ENCODE assay signal across 22 cellular contexts in the genomic region with DNA sequence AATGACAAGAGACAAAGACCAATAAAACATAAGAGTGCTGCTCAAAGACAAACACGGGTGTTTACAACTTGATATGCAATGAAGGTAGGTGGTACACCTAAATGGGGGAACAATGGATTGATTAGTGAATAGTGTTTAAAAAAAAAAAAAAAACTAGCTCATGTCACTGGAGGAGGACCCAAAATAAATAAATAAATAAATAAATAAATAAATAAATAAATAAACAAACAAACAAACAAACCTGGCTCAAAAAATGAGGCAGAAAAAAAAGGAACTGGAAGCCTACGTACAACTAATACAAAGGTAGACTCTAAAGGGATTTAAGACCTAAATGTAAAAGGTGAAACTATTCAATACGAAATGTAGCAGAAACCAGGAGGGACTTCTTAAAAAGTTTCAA. TPM values are rescaled to one million over a fixed set of nuclear protein-coding genes. Genes with fewer than 3 reads are reported as not detected.
DNase-seq lines count a peak whose midpoint lies in the region; ATAC-seq and TF ChIP-seq lines count a peak whose summit lies in the region.
"Had no signal": no experiment of that assay in that cellular context is flagged by ENCODE, and none has a peak within 500 bp of the region (broad histone marks: within the 10 kb centered on the region; RNA-seq: fewer than 3 reads in every experiment).

No MANE protein-coding gene starts in this region.

- H3K27ac Mint-ChIP-seq in activated naive CD4-positive, alpha-beta T cell treated with anti-CD3 and anti-CD28 coated beads, Interleukin-2, amount 50 U/mL, for 24 hours: peak overlapping the region; percentile 13
- H3K27ac Mint-ChIP-seq in WTC11 (peak overlapping the region; percentile 75), glutamatergic neuron (ENCODE audit: unreplicated experiment) (peak overlapping the region; percentile 57)
- H3K27ac Mint-ChIP-seq: B cell; CD4-positive, CD25-positive, alpha-beta regulatory T cell; CD8-positive, alpha-beta T cell; GM23338; HFFc6 had no signal

- no peaks in the 10 kb centered on the region for H3K4me1 ChIP-seq in HEK293 (ENCODE audit: control insufficient read depth, insufficient read depth, low read length)
- H3K4me1 ChIP-seq: BLaER1, Caco-2 had no signal

- H3K27ac ChIP-seq in HEK293 (ENCODE audit: extremely low read depth, low read depth, low read length): no peak overlapping the region
- H3K27ac ChIP-seq: BLaER1, C4-2B had no signal

- POLR2A ChIA-PET in HEK293 (lab: Yijun Ruan, JAX) (no interaction called here), WTC11 (lab: Charles Lee) (no interaction called here)

- peaks cover 63% of the 10 kb centered on the region for H3K36me3 Mint-ChIP-seq in activated naive CD4-positive, alpha-beta T cell treated with anti-CD3 and anti-CD28 coated beads, Interleukin-2, amount 50 U/mL, for 24 hours
- H3K36me3 Mint-ChIP-seq in WTC11 (peaks cover 68% of the 10 kb centered on the region), glutamatergic neuron (ENCODE audit: unreplicated experiment) (peaks cover 14% of the 10 kb centered on the region)

- no peaks in the 10 kb centered on the region for H3K27me3 Mint-ChIP-seq in activated naive CD4-positive, alpha-beta T cell treated with anti-CD3 and anti-CD28 coated beads, Interleukin-2, amount 50 U/mL, for 24 hours
- no peaks in the 10 kb centered on the region for H3K27me3 Mint-ChIP-seq in WTC11 (ENCODE audit: low read depth)
- H3K27me3 Mint-ChIP-seq in glutamatergic neuron (ENCODE audit: unreplicated experiment): no peaks in the 10 kb centered on the region
- H3K27me3 Mint-ChIP-seq: B cell; CD4-positive, CD25-positive, alpha-beta regulatory T cell had no signal

- no peak overlapping the region for H3K4me3 ChIP-seq in HEK293 (ENCODE audit: low read depth, low read length)
- H3K4me3 ChIP-seq: BLaER1, GM12878, GM23338 had no signal

- TF ChIP-seq CTCF in HEK293 (tag by site-specific recombination; IDR thresholded peaks at IDR 0.05) (no peak), WTC11 (IDR thresholded peaks at IDR 0.05) (no peak), glutamatergic neuron (IDR thresholded peaks at IDR 0.05; ENCODE audit: partially characterized antibody, unreplicated experiment) (no peak)

- H3K4me1 Mint-ChIP-seq in activated naive CD4-positive, alpha-beta T cell treated with anti-CD3 and anti-CD28 coated beads, Interleukin-2, amount 50 U/mL, for 24 hours: peaks cover 64% of the 10 kb centered on the region
- peaks cover 65% of the 10 kb centered on the region for H3K4me1 Mint-ChIP-seq in WTC11
- H3K4me1 Mint-ChIP-seq in glutamatergic neuron (ENCODE audit: low read depth, unreplicated experiment): peaks cover 8% of the 10 kb centered on the region

- no peaks in the 10 kb centered on the region for H3K9me3 ChIP-seq in HEK293 (ENCODE audit: control insufficient read depth, insufficient read depth, low read depth, low read length)

- no peak overlapping the region for H3K4me3 Mint-ChIP-seq in activated naive CD4-positive, alpha-beta T cell treated with anti-CD3 and anti-CD28 coated beads, Interleukin-2, amount 50 U/mL, for 24 hours
- no peak overlapping the region for H3K4me3 Mint-ChIP-seq in WTC11
- no peak overlapping the region for H3K4me3 Mint-ChIP-seq in glutamatergic neuron (ENCODE audit: unreplicated experiment)
- H3K4me3 Mint-ChIP-seq: B cell; CD4-positive, CD25-positive, alpha-beta regulatory T cell; CD8-positive, alpha-beta T cell; GM23338; H9; HFFc6 had no signal

- peaks cover 63 to 87% of the 10 kb centered on the region in 2 experiments for H3K36me3 ChIP-seq in HEK293 (ENCODE audit: control insufficient read depth in 2 of 2, insufficient read depth in 1 of 2, low read length in 2 of 2)

- CTCF ChIA-PET in HEK293 (lab: Yijun Ruan, JAX) (no interaction called here), WTC11 (lab: Charles Lee) (no interaction called here)

- peaks cover 5% of the 10 kb centered on the region for H3K9me3 Mint-ChIP-seq in activated naive CD4-positive, alpha-beta T cell treated with anti-CD3 and anti-CD28 coated beads, Interleukin-2, amount 50 U/mL, for 24 hours
- peaks cover 12% of the 10 kb centered on the region for H3K9me3 Mint-ChIP-seq in WTC11
- H3K9me3 Mint-ChIP-seq in glutamatergic neuron (ENCODE audit: unreplicated experiment): no peaks in the 10 kb centered on the region
- H3K9me3 Mint-ChIP-seq: GM23338 had no signal

- no peak for ATAC-seq in WTC11
- ATAC-seq in HG03280 (IDR thresholded peaks at IDR 0.05; ENCODE audit: unreplicated experiment): no peak
- ATAC-seq: CD8-positive, alpha-beta T cell; GM12878; GM23338; HCT116 had no signal

- no peak for DNase-seq in activated naive CD4-positive, alpha-beta T cell treated with Interleukin-2 at 50 U/mL for 16 hours
- no peak for DNase-seq in WTC11 (ENCODE audit: low spot score)
- DNase-seq in glutamatergic neuron: no peak
- no peak for DNase-seq in DMS79 (lab: John Stamatoyannopoulos, UW)
- no peak for DNase-seq in hypothalamus (lab: John Stamatoyannopoulos, UW)
- DNase-seq: Caco-2; CD4-positive, CD25-positive, alpha-beta regulatory T cell; CD8-positive, alpha-beta T cell; DMS153; EL; GDM1; H9; HFFc6 had no signal

TF ChIP-seq in HEK293, 187 proteins besides CTCF, POLR2A, EP300 and RAD21 (continues in another document):
- TF ChIP-seq ZNF155 (tag by site-specific recombination; IDR thresholded peaks at IDR 0.05) (no peak), ZNF140 (tag by site-specific recombination; IDR thresholded peaks at IDR 0.05) (peak; percentile 6; the same call in 1 of the 2 replicates)

TF ChIP-seq in WTC11, 78 proteins besides CTCF, POLR2A, EP300 and RAD21:
- TF ChIP-seq, protein P1, sequence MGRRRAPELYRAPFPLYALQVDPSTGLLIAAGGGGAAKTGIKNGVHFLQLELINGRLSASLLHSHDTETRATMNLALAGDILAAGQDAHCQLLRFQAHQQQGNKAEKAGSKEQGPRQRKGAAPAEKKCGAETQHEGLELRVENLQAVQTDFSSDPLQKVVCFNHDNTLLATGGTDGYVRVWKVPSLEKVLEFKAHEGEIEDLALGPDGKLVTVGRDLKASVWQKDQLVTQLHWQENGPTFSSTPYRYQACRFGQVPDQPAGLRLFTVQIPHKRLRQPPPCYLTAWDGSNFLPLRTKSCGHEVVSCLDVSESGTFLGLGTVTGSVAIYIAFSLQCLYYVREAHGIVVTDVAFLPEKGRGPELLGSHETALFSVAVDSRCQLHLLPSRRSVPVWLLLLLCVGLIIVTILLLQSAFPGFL (CRISPR knock-in tag; IDR thresholded peaks at IDR 0.05; ENCODE audit: borderline replicate concordance): no peak
- TF ChIP-seq, protein P2, sequence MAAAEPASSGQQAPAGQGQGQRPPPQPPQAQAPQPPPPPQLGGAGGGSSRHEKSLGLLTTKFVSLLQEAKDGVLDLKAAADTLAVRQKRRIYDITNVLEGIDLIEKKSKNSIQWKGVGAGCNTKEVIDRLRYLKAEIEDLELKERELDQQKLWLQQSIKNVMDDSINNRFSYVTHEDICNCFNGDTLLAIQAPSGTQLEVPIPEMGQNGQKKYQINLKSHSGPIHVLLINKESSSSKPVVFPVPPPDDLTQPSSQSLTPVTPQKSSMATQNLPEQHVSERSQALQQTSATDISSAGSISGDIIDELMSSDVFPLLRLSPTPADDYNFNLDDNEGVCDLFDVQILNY (CRISPR knock-in tag; IDR thresholded peaks at IDR 0.05): no peak
- no peak for TF ChIP-seq ZNF423 (CRISPR knock-in tag; IDR thresholded peaks at IDR 0.05)
- TF ChIP-seq SP1 (CRISPR knock-in tag; conservative IDR thresholded peaks at IDR 0.05): no peak
- TF ChIP-seq, protein P3, sequence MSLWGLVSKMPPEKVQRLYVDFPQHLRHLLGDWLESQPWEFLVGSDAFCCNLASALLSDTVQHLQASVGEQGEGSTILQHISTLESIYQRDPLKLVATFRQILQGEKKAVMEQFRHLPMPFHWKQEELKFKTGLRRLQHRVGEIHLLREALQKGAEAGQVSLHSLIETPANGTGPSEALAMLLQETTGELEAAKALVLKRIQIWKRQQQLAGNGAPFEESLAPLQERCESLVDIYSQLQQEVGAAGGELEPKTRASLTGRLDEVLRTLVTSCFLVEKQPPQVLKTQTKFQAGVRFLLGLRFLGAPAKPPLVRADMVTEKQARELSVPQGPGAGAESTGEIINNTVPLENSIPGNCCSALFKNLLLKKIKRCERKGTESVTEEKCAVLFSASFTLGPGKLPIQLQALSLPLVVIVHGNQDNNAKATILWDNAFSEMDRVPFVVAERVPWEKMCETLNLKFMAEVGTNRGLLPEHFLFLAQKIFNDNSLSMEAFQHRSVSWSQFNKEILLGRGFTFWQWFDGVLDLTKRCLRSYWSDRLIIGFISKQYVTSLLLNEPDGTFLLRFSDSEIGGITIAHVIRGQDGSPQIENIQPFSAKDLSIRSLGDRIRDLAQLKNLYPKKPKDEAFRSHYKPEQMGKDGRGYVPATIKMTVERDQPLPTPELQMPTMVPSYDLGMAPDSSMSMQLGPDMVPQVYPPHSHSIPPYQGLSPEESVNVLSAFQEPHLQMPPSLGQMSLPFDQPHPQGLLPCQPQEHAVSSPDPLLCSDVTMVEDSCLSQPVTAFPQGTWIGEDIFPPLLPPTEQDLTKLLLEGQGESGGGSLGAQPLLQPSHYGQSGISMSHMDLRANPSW (CRISPR knock-in tag; conservative IDR thresholded peaks at IDR 0.05; ENCODE audit: low read depth): no peak
- no peak for TF ChIP-seq ZNF219 (CRISPR knock-in tag; IDR thresholded peaks at IDR 0.05; ENCODE audit: borderline replicate concordance)
- TF ChIP-seq FOXK1 (CRISPR knock-in tag; IDR thresholded peaks at IDR 0.05): no peak
- no peak for TF ChIP-seq NR3C1 (CRISPR knock-in tag; conservative IDR thresholded peaks at IDR 0.05; ENCODE audit: low read depth)
- TF ChIP-seq JAZF1 (CRISPR knock-in tag; IDR thresholded peaks at IDR 0.05): no peak

RNA-seq across cellular contexts. Expression of a gene that starts 18.6 kb away (rescaled TPM):
- total RNA-seq in WTC11 (2021) (946 to 1,010 TPM (median 968 TPM) in 3 replicates), glutamatergic neuron (ENCODE audit: unreplicated experiment) (635 TPM)

RNA-seq across cellular contexts. Expression of a gene that starts 34.3 kb away (rescaled TPM):
- total RNA-seq in WTC11 (2021) (34.9 to 51.3 TPM (median 51.1 TPM) in 3 replicates), glutamatergic neuron (ENCODE audit: unreplicated experiment) (169 TPM)

Comparison
In these comparisons a context has a peak if more than half of its experiments do, and no peak if none do; other contexts are left out.
1. H3K27ac Mint-ChIP-seq: peak in every context shown above with its lines; median percentile 75 in WTC11; 57 in glutamatergic neuron; 13 in activated naive CD4-positive, alpha-beta T cell treated with anti-CD3 and anti-CD28 coated beads, Interleukin-2, amount 50 U/mL, for 24 hours.